ENCODE assay signal across 10 cellular contexts in genomic region chr2:96258393-96259022, GRCh38. TPM values are rescaled to one million over a fixed set of nuclear protein-coding genes. Genes with fewer than 3 reads are reported as not detected.
DNase-seq lines count a peak whose midpoint lies in the region; TF ChIP-seq lines count a peak whose summit lies in the region.
"Had no signal": no experiment of that assay in that cellular context is flagged by ENCODE, and none has a peak within 500 bp of the region (broad histone marks: within the 10 kb centered on the region; RNA-seq: fewer than 3 reads in every experiment).

No MANE protein-coding gene starts in this region.

- no peak overlapping the region for H2BK5ac ChIP-seq in mesenchymal stem cell (ENCODE audit: low read depth, low read length, poor library complexity, severe bottlenecking)

- H3K27ac ChIP-seq in mesenchymal stem cell (ENCODE audit: low read length, poor library complexity, severe bottlenecking) (peak overlapping the region; percentile 8), thyroid gland (peak overlapping the region in 2 of 3 donors; percentile 80 to 93)

- no peak overlapping the region for H2BK12ac ChIP-seq in mesenchymal stem cell (ENCODE audit: low read length in 2 of 2)

- H4K8ac ChIP-seq in mesenchymal stem cell (ENCODE audit: low read length), result peak overlapping the region; percentile 47

- H3K9me3 ChIP-seq in mesenchymal stem cell (ENCODE audit: control insufficient read depth, low read length) (no peaks in the 10 kb centered on the region), thyroid gland (no peaks in the 10 kb centered on the region)

- H2BK120ac ChIP-seq in mesenchymal stem cell (ENCODE audit: low read depth, low read length), result no peak overlapping the region

- H2BK15ac ChIP-seq in mesenchymal stem cell (ENCODE audit: low read depth, poor library complexity, severe bottlenecking), result no peak overlapping the region

- 95% methylated on average over 6 of the region's 6 CpGs for WGBS in mesenchymal stem cell
- 83 to 93% methylated on average over 3 to 6 of the region's 6 CpGs for WGBS in thyroid gland, 2 donors

- H4K91ac ChIP-seq in mesenchymal stem cell (ENCODE audit: low read length), result no peak overlapping the region

- H2AK5ac ChIP-seq in mesenchymal stem cell (ENCODE audit: low read length, severe bottlenecking), result peak overlapping the region; percentile 94

- peaks cover 34 to 52% of the 10 kb centered on the region in 2 experiments for H3K36me3 ChIP-seq in mesenchymal stem cell (ENCODE audit: control insufficient read depth in 1 of 2, insufficient read depth in 2 of 2, low read depth in 1 of 2, low read length in 2 of 2)
- peaks cover 18 to 28% of the 10 kb centered on the region in 2 donors for H3K36me3 ChIP-seq in thyroid gland

- no peaks in the 10 kb centered on the region for H3K27me3 Mint-ChIP-seq in activated CD4-positive, alpha-beta T cell treated with anti-CD3 and anti-CD28 coated beads, Interleukin-2, amount 10 ng/mL, durations not matched to agents 24 days and 14 days
- H3K27me3 Mint-ChIP-seq in dendritic cell treated with granulocyte-macrophage colony-stimulating factor and Interleukin-4, amounts not matched to agents 40 ng/mL and 50 ng/mL, for 4 days, result no peaks in the 10 kb centered on the region

- no peak overlapping the region for H3K18ac ChIP-seq in mesenchymal stem cell (ENCODE audit: low read depth in 1 of 2, low read length in 2 of 2)

- H3K23ac ChIP-seq in mesenchymal stem cell (ENCODE audit: low read length in 2 of 2), result peak overlapping the region in 1 of 2 experiments; percentile 2

- intact Hi-C loops in activated CD4-positive, alpha-beta T cell treated with anti-CD3 and anti-CD28 coated beads, Interleukin-2, amount 10 ng/mL, durations not matched to agents 24 days and 14 days (cut with micrococcal nuclease), result no loop called here
- intact Hi-C loops in dendritic cell treated with granulocyte-macrophage colony-stimulating factor and Interleukin-4, amounts not matched to agents 40 ng/mL and 50 ng/mL, for 4 days (cut with micrococcal nuclease), result no loop called here
- intact Hi-C loops in thyroid gland (cut with DNase I), result no loop called here

- H3K36me3 Mint-ChIP-seq in activated CD4-positive, alpha-beta T cell treated with anti-CD3 and anti-CD28 coated beads, Interleukin-2, amount 10 ng/mL, durations not matched to agents 24 days and 14 days (ENCODE audit: low read depth), result peaks cover 44% of the 10 kb centered on the region
- peaks cover 89% of the 10 kb centered on the region for H3K36me3 Mint-ChIP-seq in dendritic cell treated with granulocyte-macrophage colony-stimulating factor and Interleukin-4, amounts not matched to agents 40 ng/mL and 50 ng/mL, for 4 days (ENCODE audit: low read depth)

- TF ChIP-seq CTCF in thyroid gland (IDR thresholded peaks at IDR 0.05), result no peak

- H3K9me3 Mint-ChIP-seq in activated CD4-positive, alpha-beta T cell treated with anti-CD3 and anti-CD28 coated beads, Interleukin-2, amount 10 ng/mL, durations not matched to agents 24 days and 14 days, result no peaks in the 10 kb centered on the region
- no peaks in the 10 kb centered on the region for H3K9me3 Mint-ChIP-seq in dendritic cell treated with granulocyte-macrophage colony-stimulating factor and Interleukin-4, amounts not matched to agents 40 ng/mL and 50 ng/mL, for 4 days

- H3K4me1 ChIP-seq in mesenchymal stem cell (ENCODE audit: control insufficient read depth, insufficient read depth, low read depth, low read length) (peaks cover 31% of the 10 kb centered on the region), thyroid gland (peaks cover 25 to 50% of the 10 kb centered on the region in 2 donors)

- peak overlapping the region; percentile 57 for H3K9ac ChIP-seq in mesenchymal stem cell (ENCODE audit: low read length)

- H3K4me3 ChIP-seq in mesenchymal stem cell (ENCODE audit: insufficient read depth in 1 of 2, low read depth in 1 of 2, low read length in 2 of 2) (no peak overlapping the region), thyroid gland (replicated peaks in 1 of 3) (no peak overlapping the region)

- TF ChIP-seq POLR2A in thyroid gland (IDR thresholded peaks at IDR 0.05), result no peak

- no peak overlapping the region for H3K4ac ChIP-seq in mesenchymal stem cell (ENCODE audit: low read depth in 1 of 2, low read length in 2 of 2)

- no peak overlapping the region for H3K14ac ChIP-seq in mesenchymal stem cell (ENCODE audit: low read length in 2 of 2)

- H3K4me1 Mint-ChIP-seq in activated CD4-positive, alpha-beta T cell treated with anti-CD3 and anti-CD28 coated beads, Interleukin-2, amount 10 ng/mL, durations not matched to agents 24 days and 14 days, result peaks cover 32% of the 10 kb centered on the region
- H3K4me1 Mint-ChIP-seq in dendritic cell treated with granulocyte-macrophage colony-stimulating factor and Interleukin-4, amounts not matched to agents 40 ng/mL and 50 ng/mL, for 4 days (ENCODE audit: low read depth), result peaks cover 94% of the 10 kb centered on the region

- peaks cover 36% of the 10 kb centered on the region for H3K79me1 ChIP-seq in mesenchymal stem cell (replicated peaks; ENCODE audit: low read length, poor library complexity, severe bottlenecking)

- no peak overlapping the region for H3K4me2 ChIP-seq in mesenchymal stem cell (ENCODE audit: low read length, poor library complexity, severe bottlenecking)

- no peak overlapping the region for H2AFZ ChIP-seq in mesenchymal stem cell (ENCODE audit: low read depth, low read length)

- DNase-seq in activated CD4-positive, alpha-beta T cell treated with anti-CD3 and anti-CD28 coated beads, Interleukin-2, amount 10 ng/mL, durations not matched to agents 24 days and 14 days, result no peak
- DNase-seq in activated CD4-positive, alpha-beta T cell treated with anti-CD3 and anti-CD28 coated beads, Interleukin-2, amount 50 U/mL, for 48 hours, result no peak
- DNase-seq in mesenchymal stem cell (no peak), thyroid gland (no peak), NAMALWA (ENCODE audit: low spot score) (no peak), SIG-M5 treated with dmso at 0.1 percent for 504 hours (lab: John Stamatoyannopoulos, UW; ENCODE audit: unreplicated experiment) (no peak)
- DNase-seq in stimulated activated CD4-positive, alpha-beta T cell treated with anti-CD3 and anti-CD28 coated beads, Interleukin-2, amount 100 ng/mL, for 48 hours, result no peak
- DNase-seq: NCI-H2029, SHP77 treated with DMSO at 0.1 percent for 48 hours had no signal

- H3K4me3 Mint-ChIP-seq in activated CD4-positive, alpha-beta T cell treated with anti-CD3 and anti-CD28 coated beads, Interleukin-2, amount 10 ng/mL, durations not matched to agents 24 days and 14 days, result no peak overlapping the region
- H3K4me3 Mint-ChIP-seq in dendritic cell treated with granulocyte-macrophage colony-stimulating factor and Interleukin-4, amounts not matched to agents 40 ng/mL and 50 ng/mL, for 4 days, result no peak overlapping the region

- no peaks in the 10 kb centered on the region for H3K27me3 ChIP-seq in mesenchymal stem cell (ENCODE audit: control insufficient read depth in 1 of 2, insufficient read depth in 1 of 2, low read length in 2 of 2)
- H3K27me3 ChIP-seq in thyroid gland, result no peaks in the 10 kb centered on the region

- peak overlapping the region; percentile 8 for H3K27ac Mint-ChIP-seq in activated CD4-positive, alpha-beta T cell treated with anti-CD3 and anti-CD28 coated beads, Interleukin-2, amount 10 ng/mL, durations not matched to agents 24 days and 14 days
- peak overlapping the region; percentile 99 for H3K27ac Mint-ChIP-seq in dendritic cell treated with granulocyte-macrophage colony-stimulating factor and Interleukin-4, amounts not matched to agents 40 ng/mL and 50 ng/mL, for 4 days

RNA-seq across cellular contexts. Expression of gene TMEM127, which starts 7.3 kb away (rescaled TPM):
- 31.6 and 33.1 TPM in 2 replicates for total RNA-seq in activated CD4-positive, alpha-beta T cell treated with anti-CD3 and anti-CD28 coated beads, Interleukin-2, amount 10 ng/mL, durations not matched to agents 24 days and 14 days
- 56.4 TPM for polyA plus RNA-seq in mesenchymal stem cell (2013, experiment 1 of 2)
- 55.0 TPM for polyA plus RNA-seq in mesenchymal stem cell (2013, experiment 2 of 2)
- 10 to 100 TPM; 45.7 to 53.6 (median 48.7) TPM for total RNA-seq in thyroid gland

RNA-seq across cellular contexts. Expression of gene CIAO1, which starts 7.5 kb away (rescaled TPM):
- 105 and 110 TPM in 2 replicates for total RNA-seq in activated CD4-positive, alpha-beta T cell treated with anti-CD3 and anti-CD28 coated beads, Interleukin-2, amount 10 ng/mL, durations not matched to agents 24 days and 14 days
- polyA plus RNA-seq in mesenchymal stem cell (2013, experiment 1 of 2), result 33.6 TPM
- 32.9 TPM for polyA plus RNA-seq in mesenchymal stem cell (2013, experiment 2 of 2)
- 100 to 1,000 TPM in 3 of 4 donors, 10 to 100 TPM in 1; 83.8 to 149 (median 119) TPM for total RNA-seq in thyroid gland

RNA-seq across cellular contexts. Expression of gene SNRNP200, which starts 46.8 kb away (rescaled TPM):
- 197 and 203 TPM in 2 replicates for total RNA-seq in activated CD4-positive, alpha-beta T cell treated with anti-CD3 and anti-CD28 coated beads, Interleukin-2, amount 10 ng/mL, durations not matched to agents 24 days and 14 days
- 43.8 TPM for polyA plus RNA-seq in mesenchymal stem cell (2013, experiment 1 of 2)
- polyA plus RNA-seq in mesenchymal stem cell (2013, experiment 2 of 2), result 39.2 TPM
- 100 to 1,000 TPM in 3 of 4 donors, 10 to 100 TPM in 1; 85.3 to 123 (median 104) TPM for total RNA-seq in thyroid gland

RNA-seq across cellular contexts. Expression of gene STARD7, which starts 49.9 kb away (rescaled TPM):
- 212 and 217 TPM in 2 replicates for total RNA-seq in activated CD4-positive, alpha-beta T cell treated with anti-CD3 and anti-CD28 coated beads, Interleukin-2, amount 10 ng/mL, durations not matched to agents 24 days and 14 days
- polyA plus RNA-seq in mesenchymal stem cell (2013, experiment 1 of 2), result 43.7 TPM
- polyA plus RNA-seq in mesenchymal stem cell (2013, experiment 2 of 2), result 44.3 TPM
- 100 to 1,000 TPM; 211 to 292 (median 266) TPM for total RNA-seq in thyroid gland
